1 cellular context compared by ENCODE assay signal in genomic region chr2:237026981-237027711, GRCh38.
TF ChIP-seq lines count a peak whose summit lies in the region.

No MANE protein-coding gene starts in this region.

TF ChIP-seq in HepG2, 621 proteins besides CTCF, POLR2A, EP300 and RAD21 (continued from another document and continues in another):
- TF ChIP-seq PRDM15 (CRISPR knock-in tag; IDR thresholded peaks at IDR 0.05) (no peak), ATF2 (CRISPR knock-in tag; IDR thresholded peaks at IDR 0.05) (no peak), PRMT3 (CRISPR knock-in tag; IDR thresholded peaks at IDR 0.05; ENCODE audit: borderline replicate concordance, low read depth) (no peak), RORA (CRISPR knock-in tag; IDR thresholded peaks at IDR 0.05) (no peak), ZNF225 (CRISPR knock-in tag; IDR thresholded peaks at IDR 0.05) (no peak), MTERF4 (CRISPR knock-in tag; IDR thresholded peaks at IDR 0.05) (no peak), TEAD3 (CRISPR knock-in tag; optimal IDR thresholded peaks at IDR 0.05; ENCODE audit: borderline replicate concordance) (peak; percentile 72), ZNF749 (CRISPR knock-in tag; IDR thresholded peaks at IDR 0.05; ENCODE audit: borderline replicate concordance) (no peak), STAG1 (CRISPR knock-in tag; IDR thresholded peaks at IDR 0.05) (peak; percentile 99), ZBTB2 (CRISPR knock-in tag; IDR thresholded peaks at IDR 0.05; ENCODE audit: low read depth) (no peak), SALL1 (CRISPR knock-in tag; IDR thresholded peaks at IDR 0.05) (peak; percentile 38; the same call in 1 of the 2 replicates), ZFP36 (IDR thresholded peaks at IDR 0.05; ENCODE audit: borderline replicate concordance, low read depth, low read length, partially characterized antibody) (peak; percentile 33), IRF1 (CRISPR knock-in tag; IDR thresholded peaks at IDR 0.05; ENCODE audit: low read depth) (no peak), ZNF207 (IDR thresholded peaks at IDR 0.05; ENCODE audit: borderline replicate concordance) (no peak), ZNF616 (CRISPR knock-in tag; IDR thresholded peaks at IDR 0.05; ENCODE audit: low read depth) (no peak), ZNF501 (CRISPR knock-in tag; IDR thresholded peaks at IDR 0.05) (no peak), KAT8 (CRISPR knock-in tag; IDR thresholded peaks at IDR 0.05) (no peak), ZBTB20 (CRISPR knock-in tag; IDR thresholded peaks at IDR 0.05; ENCODE audit: borderline replicate concordance, low read depth) (0 out of 2 replicates have a peak, but pooled peaks have one; percentile 29), YY1 (IDR thresholded peaks at IDR 0.05; ENCODE audit: insufficient read depth, insufficient replicate concordance, low read depth, low read length) (no peak), HOXA7 (CRISPR knock-in tag; IDR thresholded peaks at IDR 0.05) (no peak), KLF12 (CRISPR knock-in tag; IDR thresholded peaks at IDR 0.05; ENCODE audit: borderline replicate concordance) (no peak), MIER3 (CRISPR knock-in tag; IDR thresholded peaks at IDR 0.05; ENCODE audit: borderline replicate concordance) (no peak), FOXA3 (CRISPR knock-in tag; IDR thresholded peaks at IDR 0.05) (0 out of 2 replicates have a peak, but pooled peaks have one; percentile 12), TIGD3 (CRISPR knock-in tag; IDR thresholded peaks at IDR 0.05; ENCODE audit: borderline replicate concordance) (no peak), CBX5 (CRISPR knock-in tag; IDR thresholded peaks at IDR 0.05; ENCODE audit: borderline replicate concordance) (0 out of 2 replicates have a peak, but pooled peaks have one; percentile 35), ARID5B (CRISPR knock-in tag; IDR thresholded peaks at IDR 0.05) (peak; percentile 20; the same call in 1 of the 2 replicates), YEATS2 (CRISPR knock-in tag; IDR thresholded peaks at IDR 0.05; ENCODE audit: borderline replicate concordance) (no peak), HNF4G (IDR thresholded peaks at IDR 0.05; ENCODE audit: borderline replicate concordance, low read depth, low read length) (no peak), HNF4G (CRISPR knock-in tag; IDR thresholded peaks at IDR 0.05; ENCODE audit: borderline replicate concordance, low read depth) (no peak), SNAPC5 (CRISPR knock-in tag; IDR thresholded peaks at IDR 0.05; ENCODE audit: borderline replicate concordance) (no peak), ZFP36L1 (CRISPR knock-in tag; IDR thresholded peaks at IDR 0.05) (no peak), SPEN (CRISPR knock-in tag; IDR thresholded peaks at IDR 0.05; ENCODE audit: low read depth) (no peak), SIX1 (CRISPR knock-in tag; IDR thresholded peaks at IDR 0.05; ENCODE audit: borderline replicate concordance) (peak; percentile 74), ZNF784 (CRISPR knock-in tag; IDR thresholded peaks at IDR 0.05; ENCODE audit: borderline replicate concordance) (no peak), PCBP2 (optimal IDR thresholded peaks at IDR 0.05; ENCODE audit: low read depth, low read length, poor library complexity, severe bottlenecking) (no peak), ZNF317 (CRISPR knock-in tag; IDR thresholded peaks at IDR 0.05) (no peak), DNMT1 (CRISPR knock-in tag; IDR thresholded peaks at IDR 0.05) (0 out of 2 replicates have a peak, but pooled peaks have one; percentile 57), RNF2 (conservative IDR thresholded peaks at IDR 0.05; ENCODE audit: low read depth) (0 out of 2 replicates have a peak, but pooled peaks have one; percentile 42), ZNF124 (CRISPR knock-in tag; IDR thresholded peaks at IDR 0.05) (no peak), NCOA5 (CRISPR knock-in tag; IDR thresholded peaks at IDR 0.05) (no peak), ZMAT3 (CRISPR knock-in tag; conservative IDR thresholded peaks at IDR 0.05) (no peak), ONECUT2 (CRISPR knock-in tag; IDR thresholded peaks at IDR 0.05) (no peak), NR3C1 (CRISPR knock-in tag; IDR thresholded peaks at IDR 0.05) (no peak), ZNF556 (CRISPR knock-in tag; IDR thresholded peaks at IDR 0.05; ENCODE audit: borderline replicate concordance) (no peak), TRIM24 (CRISPR knock-in tag; IDR thresholded peaks at IDR 0.05) (no peak), CREM (IDR thresholded peaks at IDR 0.05) (no peak), CREM (CRISPR knock-in tag; IDR thresholded peaks at IDR 0.05) (no peak), NRL (CRISPR knock-in tag; IDR thresholded peaks at IDR 0.05; ENCODE audit: borderline replicate concordance) (no peak), ZBTB21 (CRISPR knock-in tag; IDR thresholded peaks at IDR 0.05) (no peak), BCL3 (CRISPR knock-in tag; IDR thresholded peaks at IDR 0.05) (no peak), RFXAP (CRISPR knock-in tag; IDR thresholded peaks at IDR 0.05; ENCODE audit: borderline replicate concordance) (no peak), ZNF597 (CRISPR knock-in tag; IDR thresholded peaks at IDR 0.05) (no peak), ZNF567 (CRISPR knock-in tag; IDR thresholded peaks at IDR 0.05; ENCODE audit: borderline replicate concordance) (no peak), BCL6 (CRISPR knock-in tag; IDR thresholded peaks at IDR 0.05) (peak; percentile 9; the same call in 1 of the 2 replicates)
